16 cellular contexts compared by ENCODE assay signal in the genomic region with DNA sequence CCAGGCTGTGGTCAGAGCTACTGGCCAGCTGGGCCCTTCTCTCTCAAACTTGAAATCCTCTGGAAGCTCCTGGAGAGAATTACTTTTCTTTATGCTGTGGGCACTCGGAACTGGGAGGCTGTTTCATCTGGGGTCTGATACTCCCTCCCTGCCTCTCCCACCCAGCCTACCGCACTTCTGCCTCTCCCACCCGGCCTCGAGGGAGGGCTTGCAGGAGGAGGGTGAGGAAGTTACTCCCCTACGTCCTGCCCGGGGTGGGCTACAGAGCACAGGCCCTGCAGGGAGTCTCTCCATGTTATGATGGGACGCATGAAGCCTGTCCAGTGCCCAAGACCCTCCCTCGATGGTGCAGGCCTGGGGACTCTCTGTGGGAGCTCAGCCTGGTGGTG.
DNase-seq lines count a peak whose midpoint lies in the region; ATAC-seq lines count a peak whose summit lies in the region.
"Had no signal": no experiment of that assay in that cellular context is flagged by ENCODE, and none has a peak within 500 bp of the region (broad histone marks: within the 10 kb centered on the region; RNA-seq: fewer than 3 reads in every experiment).

No MANE protein-coding gene starts in this region.

- H3K27ac Mint-ChIP-seq in stimulated activated naive CD8-positive, alpha-beta T cell treated with anti-CD3 and anti-CD28 coated beads, Interleukin-15, amount 100 ng/mL, for 72 hours, result no peak overlapping the region
- no peak overlapping the region for H3K27ac Mint-ChIP-seq in stimulated activated effector memory CD8-positive, alpha-beta T cell treated with anti-CD3 and anti-CD28 coated beads, Interleukin-12 subunit alpha, Interleukin-12 subunit beta, amount 100 ng/mL, for 72 hours
- H3K27ac Mint-ChIP-seq: HFFc6 had no signal

- peaks cover 32% of the 10 kb centered on the region for H3K27me3 Mint-ChIP-seq in stimulated activated naive CD8-positive, alpha-beta T cell treated with anti-CD3 and anti-CD28 coated beads, Interleukin-15, amount 100 ng/mL, for 72 hours

- DNase-seq in stimulated activated naive CD8-positive, alpha-beta T cell treated with anti-CD3 and anti-CD28 coated beads, Interleukin-15, amount 100 ng/mL, for 72 hours, result no peak
- no peak for DNase-seq in stimulated activated naive CD8-positive, alpha-beta T cell treated with anti-CD3 and anti-CD28 coated beads, Interleukin-15, Interleukin-2, amounts not matched to agents 100 U/mL and 50 U/mL, for 24 hours
- DNase-seq in mesenteric fat pad (ENCODE audit: low spot score) (peak; percentile 87), ureter (ENCODE audit: low spot score) (peak; percentile 30)
- no peak for DNase-seq in stimulated activated effector memory CD8-positive, alpha-beta T cell treated with anti-CD3 and anti-CD28 coated beads, Interleukin-12 subunit alpha, Interleukin-12 subunit beta, amount 100 ng/mL, for 72 hours (ENCODE audit: low spot score in 2 of 2)
- DNase-seq: C1 segment of cervical spinal cord; Calu3; CD4-positive, alpha-beta memory T cell; COR-L47; DMS153; DND-41; GOT3; HFFc6 had no signal

- H3K36me3 Mint-ChIP-seq in stimulated activated effector memory CD8-positive, alpha-beta T cell treated with anti-CD3 and anti-CD28 coated beads, Interleukin-12 subunit alpha, Interleukin-12 subunit beta, amount 100 ng/mL, for 72 hours, result no peaks in the 10 kb centered on the region
- H3K36me3 Mint-ChIP-seq: CD4-positive, alpha-beta memory T cell had no signal

- ATAC-seq in stimulated activated naive CD8-positive, alpha-beta T cell treated with anti-CD3 and anti-CD28 coated beads, Interleukin-15, amount 100 ng/mL, for 72 hours, result peak; percentile 42
- no peak for ATAC-seq in stimulated activated naive CD8-positive, alpha-beta T cell treated with anti-CD3 and anti-CD28 coated beads, Interleukin-15, Interleukin-2, amounts not matched to agents 100 U/mL and 50 U/mL, for 24 hours
- ATAC-seq in stimulated activated effector memory CD8-positive, alpha-beta T cell treated with anti-CD3 and anti-CD28 coated beads, Interleukin-12 subunit alpha, Interleukin-12 subunit beta, amount 100 ng/mL, for 72 hours, result peak; percentile 31
- ATAC-seq in GM19324 (IDR thresholded peaks at IDR 0.05; ENCODE audit: low FRiP score, unreplicated experiment), result no peak
- no peak for ATAC-seq in HG02970 (IDR thresholded peaks at IDR 0.05; ENCODE audit: low FRiP score, unreplicated experiment)
- ATAC-seq in GM19452 (IDR thresholded peaks at IDR 0.05; ENCODE audit: unreplicated experiment), result no peak

- no peaks in the 10 kb centered on the region for H3K4me1 Mint-ChIP-seq in stimulated activated naive CD8-positive, alpha-beta T cell treated with anti-CD3 and anti-CD28 coated beads, Interleukin-15, amount 100 ng/mL, for 72 hours
- H3K4me1 Mint-ChIP-seq in stimulated activated effector memory CD8-positive, alpha-beta T cell treated with anti-CD3 and anti-CD28 coated beads, Interleukin-12 subunit alpha, Interleukin-12 subunit beta, amount 100 ng/mL, for 72 hours, result no peaks in the 10 kb centered on the region
- H3K4me1 Mint-ChIP-seq: CD4-positive, alpha-beta memory T cell had no signal

- no peak overlapping the region for H3K4me3 Mint-ChIP-seq in stimulated activated naive CD8-positive, alpha-beta T cell treated with anti-CD3 and anti-CD28 coated beads, Interleukin-15, amount 100 ng/mL, for 72 hours
- H3K4me3 Mint-ChIP-seq in stimulated activated effector memory CD8-positive, alpha-beta T cell treated with anti-CD3 and anti-CD28 coated beads, Interleukin-12 subunit alpha, Interleukin-12 subunit beta, amount 100 ng/mL, for 72 hours, result no peak overlapping the region
- H3K4me3 Mint-ChIP-seq: CD4-positive, alpha-beta memory T cell; HFFc6 had no signal

- no peaks in the 10 kb centered on the region for H3K9me3 Mint-ChIP-seq in stimulated activated naive CD8-positive, alpha-beta T cell treated with anti-CD3 and anti-CD28 coated beads, Interleukin-15, amount 100 ng/mL, for 72 hours
- H3K9me3 Mint-ChIP-seq in stimulated activated effector memory CD8-positive, alpha-beta T cell treated with anti-CD3 and anti-CD28 coated beads, Interleukin-12 subunit alpha, Interleukin-12 subunit beta, amount 100 ng/mL, for 72 hours, result no peaks in the 10 kb centered on the region

Comparison
In these comparisons a context has a peak if more than half of its experiments do, and no peak if none do; other contexts are left out.
1. ATAC-seq: peak in stimulated activated naive CD8-positive, alpha-beta T cell treated with anti-CD3 and anti-CD28 coated beads, Interleukin-15, amount 100 ng/mL, for 72 hours (single experiment) and stimulated activated effector memory CD8-positive, alpha-beta T cell treated with anti-CD3 and anti-CD28 coated beads, Interleukin-12 subunit alpha, Interleukin-12 subunit beta, amount 100 ng/mL, for 72 hours (single experiment); none in stimulated activated naive CD8-positive, alpha-beta T cell treated with anti-CD3 and anti-CD28 coated beads, Interleukin-15, Interleukin-2, amounts not matched to agents 100 U/mL and 50 U/mL, for 24 hours (single experiment), GM19324 (single experiment), HG02970 (single experiment) and GM19452 (single experiment).
2. DNase-seq: peak in mesenteric fat pad (single experiment) and ureter (single experiment); none in stimulated activated naive CD8-positive, alpha-beta T cell treated with anti-CD3 and anti-CD28 coated beads, Interleukin-15, amount 100 ng/mL, for 72 hours (0 of 2), stimulated activated naive CD8-positive, alpha-beta T cell treated with anti-CD3 and anti-CD28 coated beads, Interleukin-15, Interleukin-2, amounts not matched to agents 100 U/mL and 50 U/mL, for 24 hours (single experiment) and stimulated activated effector memory CD8-positive, alpha-beta T cell treated with anti-CD3 and anti-CD28 coated beads, Interleukin-12 subunit alpha, Interleukin-12 subunit beta, amount 100 ng/mL, for 72 hours (0 of 2).